36 cellular contexts compared by ENCODE assay signal in genomic region chr20:9535457-9535856, GRCh38. TPM values are rescaled to one million over a fixed set of nuclear protein-coding genes. Genes with fewer than 3 reads are reported as not detected.
"Had no signal": no experiment of that assay in that cellular context is flagged by ENCODE, and none has a peak within 500 bp of the region (broad histone marks: within the 10 kb centered on the region; RNA-seq: fewer than 3 reads in every experiment).

No MANE protein-coding gene starts in this region.

- H3K27me3 ChIP-seq: MG63 had no signal

- H3K36me3 ChIP-seq: MG63 had no signal

- H3K4me3 ChIP-seq: MG63 had no signal

- H3K9me3 ChIP-seq: MG63 had no signal

- DNase-seq: Karpas-422, Kasumi-1, MG63, MM.1S, MV-4-11, NCI-H1048, NCI-H1092, NCI-H1092 treated with DMSO at 0.1 percent for 48 hours, NCI-H1105, NCI-H1105 treated with DMSO at 0.1 percent for 48 hours, NCI-H1417, NCI-H1417 treated with DMSO at 0.1 percent for 48 hours, NCI-H1436, NCI-H1436 treated with DMSO at 0.1 percent for 48 hours, NCI-H146, NCI-H1694, NCI-H1694 treated with DMSO at 0.1 percent for 48 hours, NCI-H187, NCI-H187 treated with DMSO at 0.1 percent for 48 hours, NCI-H1930, NCI-H2029, NCI-H2029 treated with DMSO at 0.1 percent for 48 hours, NCI-H2081, NCI-H2081 treated with DMSO at 0.1 percent for 48 hours, NCI-H2107, NCI-H2171, NCI-H2171 treated with DMSO at 0.1 percent for 48 hours, NCI-H2227 treated with DMSO at 0.1 percent for 48 hours, NCI-H226, NCI-H345, NCI-H446, NCI-H446 treated with DMSO at 0.1 percent for 48 hours, NCI-H510A, NCI-H510A treated with DMSO at 0.1 percent for 48 hours had no signal

RNA-seq across cellular contexts. Expression of gene LAMP5, which starts 21.1 kb away (rescaled TPM):
- total RNA-seq: MCF 10A, NCI-H460 had no signal
